ENCODE assay signal across 18 cellular contexts in genomic region chr17:78027121-78027520, GRCh38.
DNase-seq lines count a peak whose midpoint lies in the region; ATAC-seq, FAIRE-seq and TF ChIP-seq lines count a peak whose summit lies in the region.
"Had no signal": no experiment of that assay in that cellular context is flagged by ENCODE, and none has a peak within 500 bp of the region (broad histone marks: within the 10 kb centered on the region; RNA-seq: fewer than 3 reads in every experiment).

No MANE protein-coding gene starts in this region.

- no peak overlapping the region for H3K4me2 ChIP-seq in HepG2 (ENCODE audit: low read depth, low read length)

- WGBS in HepG2 (ENCODE audit: low lambda C conversion rate) = 83% methylated on average over 2 of the region's 2 CpGs

- H3K9me3 Mint-ChIP-seq in central memory CD8-positive, alpha-beta T cell = no peaks in the 10 kb centered on the region
- H3K9me3 Mint-ChIP-seq in naive thymus-derived CD4-positive, alpha-beta T cell = no peaks in the 10 kb centered on the region

- TF ChIP-seq CTCF in HepG2 (CRISPR knock-in tag; IDR thresholded peaks at IDR 0.05) = no peak

- TF ChIP-seq EP300 in HepG2 (IDR thresholded peaks at IDR 0.05; ENCODE audit: low read depth in 2 of 2, low read length in 2 of 2) (no peak), HepG2 (CRISPR knock-in tag; IDR thresholded peaks at IDR 0.05; ENCODE audit: borderline replicate concordance) (no peak)

- H3K79me2 ChIP-seq in HepG2 (ENCODE audit: insufficient read depth, low read length) = no peaks in the 10 kb centered on the region

- peak; percentile 55 for DNase-seq in NCI-H510A treated with DMSO at 0.1 percent for 48 hours (lab: John Stamatoyannopoulos, UW)
- no peak for DNase-seq in NCI-H510A (lab: John Stamatoyannopoulos, UW)
- DNase-seq in NCI-H748 (lab: John Stamatoyannopoulos, UW; ENCODE audit: unreplicated experiment) = peak; percentile 11
- no peak for DNase-seq in central memory CD8-positive, alpha-beta T cell (ENCODE audit: low spot score in 2 of 2)
- DNase-seq in naive thymus-derived CD4-positive, alpha-beta T cell = no peak
- no peak for DNase-seq in HepG2 (ENCODE audit: low spot score)
- DNase-seq in NCI-H1105 treated with DMSO at 0.1 percent for 48 hours (lab: John Stamatoyannopoulos, UW) = no peak
- DNase-seq: C1 segment of cervical spinal cord, DMS53, H7, Karpas-422, NCI-H1930, NCI-H524, SHP77 had no signal

- CTCF ChIA-PET in naive thymus-derived CD4-positive, alpha-beta T cell (lab: Charles Lee) = no interaction called here
- CTCF ChIA-PET in HepG2 (lab: Yijun Ruan, JAX; ENCODE audit: low intra/inter-chr PET ratio, low total read pairs) = no interaction called here

- peaks cover 22% of the 10 kb centered on the region for H3K36me3 Mint-ChIP-seq in central memory CD8-positive, alpha-beta T cell (ENCODE audit: insufficient read depth)
- H3K36me3 Mint-ChIP-seq in naive thymus-derived CD4-positive, alpha-beta T cell = peaks cover 1 to 22% (median 11%) of the 10 kb centered on the region in 5 donors

- no peaks in the 10 kb centered on the region for H3K27me3 ChIP-seq in naive thymus-derived CD4-positive, alpha-beta T cell (ENCODE audit: control insufficient read depth in 2 of 2, insufficient read depth in 2 of 2, low read length in 2 of 2)
- H3K27me3 ChIP-seq in HepG2 (ENCODE audit: control insufficient read depth in 1 of 2, insufficient read depth in 2 of 2, low read length in 2 of 2) = no peaks in the 10 kb centered on the region

- in situ Hi-C loops in HepG2 (cut with HindIII; ENCODE audit: extremely low pct_ligation_motif_present, low pct_unique_long_range_greater_than_20kb) = no loop called here

- H4K20me1 ChIP-seq in HepG2 (ENCODE audit: insufficient read depth, low read length) = no peaks in the 10 kb centered on the region

- peak overlapping the region; percentile 39 for H3K27ac Mint-ChIP-seq in central memory CD8-positive, alpha-beta T cell (ENCODE audit: low read depth)
- peak overlapping the region in 6 of 9 donors; percentile 4 to 60 (median 27) for H3K27ac Mint-ChIP-seq in naive thymus-derived CD4-positive, alpha-beta T cell

- H3K9ac ChIP-seq in HepG2 (ENCODE audit: insufficient read depth, low read depth, low read length) = no peak overlapping the region

- no peak overlapping the region for H3K4me3 ChIP-seq in naive thymus-derived CD4-positive, alpha-beta T cell (ENCODE audit: low read length)
- H3K4me3 ChIP-seq in HepG2 (replicated peaks in 1 of 3; ENCODE audit: insufficient read depth in 1 of 3, low read depth in 2 of 3, low read length in 3 of 3) = no peak overlapping the region

- peaks cover 0 to 24% (median 7%) of the 10 kb centered on the region in 3 experiments for H3K36me3 ChIP-seq in naive thymus-derived CD4-positive, alpha-beta T cell (ENCODE audit: control insufficient read depth in 2 of 3, insufficient read depth in 3 of 3, low read length in 3 of 3)
- H3K36me3 ChIP-seq in HepG2 (replicated peaks in 1 of 2; ENCODE audit: control insufficient read depth in 1 of 2, insufficient read depth in 2 of 2, low read length in 2 of 2) = peaks cover 6 to 11% of the 10 kb centered on the region in 2 experiments; a peak in 4 of 5 replicates

- no peak for TF ChIP-seq POLR2A in HepG2 (IDR thresholded peaks at IDR 0.05; ENCODE audit: insufficient read depth in 1 of 2, low read depth in 2 of 2, low read length in 2 of 2)

- intact Hi-C loops in naive thymus-derived CD4-positive, alpha-beta T cell (cut with micrococcal nuclease) = no loop called here
- intact Hi-C loops in HepG2 (cut with micrococcal nuclease; ENCODE audit: unreplicated experiment) = no loop called here

- no TSS peak for BruUV-seq in HepG2 (replicated peaks; lab: Mats Ljungman, UMichigan)

- H2AFZ ChIP-seq in HepG2 (ENCODE audit: low read length) = no peak overlapping the region

- no peak for TF ChIP-seq RAD21 in HepG2 (CRISPR knock-in tag; IDR thresholded peaks at IDR 0.05)

- H3K4me3 Mint-ChIP-seq in central memory CD8-positive, alpha-beta T cell = no peak overlapping the region
- H3K4me3 Mint-ChIP-seq in naive thymus-derived CD4-positive, alpha-beta T cell = peak overlapping the region in 1 of 10 donors; percentile 36

- H3K4me1 Mint-ChIP-seq in central memory CD8-positive, alpha-beta T cell = peaks cover 27% of the 10 kb centered on the region
- H3K4me1 Mint-ChIP-seq in naive thymus-derived CD4-positive, alpha-beta T cell = peaks cover 10 to 48% (median 34%) of the 10 kb centered on the region in 7 donors

- POLR2A ChIA-PET in naive thymus-derived CD4-positive, alpha-beta T cell (lab: Charles Lee) = interaction anchor here (1.5 kb wide), 1 partner anchor 69 kb away, joined by 3 read pairs; the partner anchor contains the start of gene TNRC6C
- POLR2A ChIA-PET in HepG2 (lab: Yijun Ruan, JAX) = no interaction called here

- no peaks in the 10 kb centered on the region for H3K9me3 ChIP-seq in naive thymus-derived CD4-positive, alpha-beta T cell (ENCODE audit: control insufficient read depth in 2 of 3, low read length in 3 of 3)
- no peaks in the 10 kb centered on the region for H3K9me3 ChIP-seq in HepG2 (ENCODE audit: low read length)

- no peaks in the 10 kb centered on the region for H3K27me3 Mint-ChIP-seq in central memory CD8-positive, alpha-beta T cell
- H3K27me3 Mint-ChIP-seq in naive thymus-derived CD4-positive, alpha-beta T cell = no peaks in the 10 kb centered on the region

- H3K27ac ChIP-seq in naive thymus-derived CD4-positive, alpha-beta T cell (ENCODE audit: low read depth, low read length) = no peak overlapping the region
- H3K27ac ChIP-seq in HepG2 (ENCODE audit: extremely low read length, insufficient read depth, low read length) = no peak overlapping the region
- H3K27ac ChIP-seq: 22Rv1 had no signal

- peaks cover 0 to 6% of the 10 kb centered on the region in 2 donors for H3K4me1 ChIP-seq in naive thymus-derived CD4-positive, alpha-beta T cell (ENCODE audit: control insufficient read depth in 2 of 2, insufficient read depth in 2 of 2, low read length in 2 of 2)
- no peaks in the 10 kb centered on the region for H3K4me1 ChIP-seq in HepG2 (ENCODE audit: insufficient read depth, low read length)

- ATAC-seq in central memory CD8-positive, alpha-beta T cell (replicated peaks; ENCODE audit: extremely low read depth, poor library complexity, severe bottlenecking) = no peak
- ATAC-seq in naive thymus-derived CD4-positive, alpha-beta T cell = no peak
- ATAC-seq in HepG2 = no peak
- ATAC-seq in GM18498 (IDR thresholded peaks at IDR 0.05; ENCODE audit: unreplicated experiment) = no peak
- ATAC-seq: Panc1, SK-N-SH treated with all-trans-retinoic acid at 6 μM for 48 hours had no signal

- FAIRE-seq in HepG2 (lab: Jason Lieb, UNC) = no peak

TF ChIP-seq in HepG2, 621 proteins besides CTCF, POLR2A, EP300 and RAD21:
- TF ChIP-seq BORCS8-MEF2B (CRISPR knock-in tag; IDR thresholded peaks at IDR 0.05) (no peak), ZNF782 (CRISPR knock-in tag; IDR thresholded peaks at IDR 0.05; ENCODE audit: borderline replicate concordance) (no peak), LRRFIP1 (CRISPR knock-in tag; conservative IDR thresholded peaks at IDR 0.05) (no peak), DNMT3B (CRISPR knock-in tag; conservative IDR thresholded peaks at IDR 0.05) (no peak), ZUFSP (CRISPR knock-in tag; IDR thresholded peaks at IDR 0.05; ENCODE audit: borderline replicate concordance) (no peak), GMEB1 (CRISPR knock-in tag; IDR thresholded peaks at IDR 0.05; ENCODE audit: borderline replicate concordance) (no peak)
TF ChIP-seq in HepG2: peak in this region for 0.

Comparison
In these comparisons a context has a peak if more than half of its experiments do, and no peak if none do; other contexts are left out.
1. DNase-seq: peak in NCI-H510A treated with DMSO at 0.1 percent for 48 hours (single experiment) and NCI-H748 (single experiment); none in NCI-H510A (single experiment), central memory CD8-positive, alpha-beta T cell (0 of 2), naive thymus-derived CD4-positive, alpha-beta T cell (0 of 9), HepG2 (single experiment) and NCI-H1105 treated with DMSO at 0.1 percent for 48 hours (single experiment).